In the genomic region with DNA sequence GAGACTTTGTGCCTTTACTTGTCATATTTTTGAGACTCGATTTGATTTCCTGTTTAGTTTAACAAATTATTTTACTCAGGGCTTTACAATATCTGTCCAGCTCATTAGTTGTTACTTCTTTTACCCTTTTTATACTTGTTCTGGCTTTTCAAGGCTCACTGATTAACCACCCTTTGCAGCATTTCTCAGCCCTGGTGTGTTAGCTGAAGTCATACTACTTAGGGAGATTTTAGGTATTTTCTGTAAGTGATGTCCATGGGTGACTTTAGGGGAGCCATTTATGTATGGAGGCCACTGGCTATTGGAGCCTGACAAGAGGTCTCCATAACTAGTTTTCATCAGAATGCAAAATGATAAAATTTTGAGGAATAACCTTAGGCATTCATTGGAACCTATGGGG, we compare ENCODE assay signal across 18 cellular contexts.
DNase-seq lines count a peak whose midpoint lies in the region; ATAC-seq and TF ChIP-seq lines count a peak whose summit lies in the region.
"Had no signal": no experiment of that assay in that cellular context is flagged by ENCODE, and none has a peak within 500 bp of the region (broad histone marks: within the 10 kb centered on the region; RNA-seq: fewer than 3 reads in every experiment).

No MANE protein-coding gene starts in this region.

- H3K27ac ChIP-seq in PC-9: no peak overlapping the region
- H3K27ac ChIP-seq: BLaER1 treated with 17β-estradiol and CSF1 and Interleukin-3, amounts not matched to agents 10 nM and 100 nM; HL-60 had no signal

- no TSS peak for BruUV-seq in PC-9 (replicated peaks; lab: Mats Ljungman, UMichigan)

- H3K36me3 ChIP-seq in PC-9 (ENCODE audit: low read depth): no peaks in the 10 kb centered on the region
- H3K36me3 ChIP-seq: BLaER1 treated with 17β-estradiol and CSF1 and Interleukin-3, amounts not matched to agents 10 nM and 100 nM had no signal

- TF ChIP-seq CTCF in activated CD8-positive, alpha-beta T cell treated with anti-CD3 and anti-CD28 coated beads for 36 hours (IDR thresholded peaks at IDR 0.05): no peak
- no peak for TF ChIP-seq CTCF in PC-9 (conservative IDR thresholded peaks at IDR 0.05)

- DNase-seq in activated CD8-positive, alpha-beta T cell treated with anti-CD3 and anti-CD28 coated beads for 36 hours: no peak
- DNase-seq in activated CD8-positive, alpha-beta T cell treated with anti-CD3 and anti-CD28 coated beads, Interleukin-2, amount 10 ng/mL, durations not matched to agents 7 days and 5 days: no peak
- DNase-seq in PC-9 (no peak), dermis blood vessel endothelial cell (no peak)
- DNase-seq: Calu3; CD8-positive, alpha-beta T cell; DMS79 treated with DMSO at 0.1 percent for 48 hours; GF-D8; HCEC 1CT had no signal

- no peaks in the 10 kb centered on the region for H3K79me2 ChIP-seq in PC-9 (ENCODE audit: low read depth)

- intact Hi-C loops in activated CD8-positive, alpha-beta T cell treated with anti-CD3 and anti-CD28 coated beads for 36 hours (cut with micrococcal nuclease): no loop called here
- intact Hi-C loops in PC-9 (cut with micrococcal nuclease; ENCODE audit: unreplicated experiment): no loop called here

- no peaks in the 10 kb centered on the region for H4K20me1 ChIP-seq in PC-9 (ENCODE audit: insufficient read depth)
- H4K20me1 ChIP-seq: BLaER1 treated with 17β-estradiol and CSF1 and Interleukin-3, amounts not matched to agents 10 nM and 100 nM had no signal

- H3K9me3 ChIP-seq in PC-9 (ENCODE audit: insufficient read depth, low read depth): no peaks in the 10 kb centered on the region
- H3K9me3 ChIP-seq: BLaER1 treated with 17β-estradiol and CSF1 and Interleukin-3, amounts not matched to agents 10 nM and 100 nM had no signal

- H3F3A ChIP-seq in PC-9 (ENCODE audit: insufficient read depth, low read depth): no peaks in the 10 kb centered on the region

- POLR2A ChIA-PET in activated CD8-positive, alpha-beta T cell treated with anti-CD3 and anti-CD28 coated beads for 36 hours (lab: Charles Lee): no interaction called here
- POLR2A ChIA-PET in activated CD8-positive, alpha-beta T cell treated with anti-CD3 and anti-CD28 coated beads, Interleukin-2, amount 10 ng/mL, durations not matched to agents 7 days and 5 days (lab: Charles Lee): no interaction called here
- POLR2A ChIA-PET in PC-9 (lab: Charles Lee; ENCODE audit: unreplicated experiment): no interaction called here

- no peak overlapping the region for H2AFZ ChIP-seq in PC-9
- H2AFZ ChIP-seq: GM23338 had no signal

- no peaks in the 10 kb centered on the region for H3K9me2 ChIP-seq in PC-9 (ENCODE audit: insufficient read depth)

- H3K27me3 ChIP-seq in PC-9 (ENCODE audit: insufficient read depth, low read depth): no peaks in the 10 kb centered on the region

- H3K4me1 Mint-ChIP-seq in activated CD8-positive, alpha-beta T cell treated with anti-CD3 and anti-CD28 coated beads for 36 hours (ENCODE audit: low read depth): peaks cover 2% of the 10 kb centered on the region
- H3K4me1 Mint-ChIP-seq in activated CD8-positive, alpha-beta T cell treated with anti-CD3 and anti-CD28 coated beads, Interleukin-2, amount 10 ng/mL, durations not matched to agents 7 days and 5 days (ENCODE audit: low read depth): no peaks in the 10 kb centered on the region
- H3K4me1 Mint-ChIP-seq in activated T-helper 17 cell treated with anti-CD3 and anti-CD28 coated beads, Interleukin-2, amount 50 U/mL, for 72 hours: peaks cover 9% of the 10 kb centered on the region
- H3K4me1 Mint-ChIP-seq: B cell had no signal

- H3K4me2 ChIP-seq in PC-9: no peak overlapping the region
- H3K4me2 ChIP-seq: BLaER1 treated with 17β-estradiol and CSF1 and Interleukin-3, amounts not matched to agents 10 nM and 100 nM; GM23338 had no signal

- no peak for ATAC-seq in activated CD8-positive, alpha-beta T cell treated with anti-CD3 and anti-CD28 coated beads for 36 hours
- ATAC-seq in activated CD8-positive, alpha-beta T cell treated with anti-CD3 and anti-CD28 coated beads, Interleukin-2, amount 10 ng/mL, durations not matched to agents 7 days and 5 days: no peak
- ATAC-seq in GM18868 (IDR thresholded peaks at IDR 0.05; ENCODE audit: unreplicated experiment) (peak; percentile 58), HG02610 (IDR thresholded peaks at IDR 0.05; ENCODE audit: unreplicated experiment) (peak; percentile 50), HG02798 (IDR thresholded peaks at IDR 0.05; ENCODE audit: poor library complexity, unreplicated experiment) (no peak)
- ATAC-seq in activated T-helper 17 cell treated with anti-CD3 and anti-CD28 coated beads, Interleukin-2, amount 50 U/mL, for 72 hours (replicated peaks): no peak
- ATAC-seq: CD8-positive, alpha-beta T cell; GM23338 had no signal

- CTCF ChIA-PET in activated CD8-positive, alpha-beta T cell treated with anti-CD3 and anti-CD28 coated beads for 36 hours (lab: Charles Lee): no interaction called here
- CTCF ChIA-PET in activated CD8-positive, alpha-beta T cell treated with anti-CD3 and anti-CD28 coated beads, Interleukin-2, amount 10 ng/mL, durations not matched to agents 7 days and 5 days (lab: Charles Lee): no interaction called here
- CTCF ChIA-PET in PC-9 (lab: Charles Lee): no interaction called here

- H3K4me1 ChIP-seq in PC-9 (replicated peaks; ENCODE audit: insufficient read depth): no peaks in the 10 kb centered on the region
- H3K4me1 ChIP-seq: BLaER1 treated with 17β-estradiol and CSF1 and Interleukin-3, amounts not matched to agents 10 nM and 100 nM had no signal

- H3K9me3 Mint-ChIP-seq in activated CD8-positive, alpha-beta T cell treated with anti-CD3 and anti-CD28 coated beads for 36 hours: no peaks in the 10 kb centered on the region
- H3K9me3 Mint-ChIP-seq in activated CD8-positive, alpha-beta T cell treated with anti-CD3 and anti-CD28 coated beads, Interleukin-2, amount 10 ng/mL, durations not matched to agents 7 days and 5 days (ENCODE audit: insufficient read depth): no peaks in the 10 kb centered on the region
- no peaks in the 10 kb centered on the region for H3K9me3 Mint-ChIP-seq in activated T-helper 17 cell treated with anti-CD3 and anti-CD28 coated beads, Interleukin-2, amount 50 U/mL, for 72 hours
- H3K9me3 Mint-ChIP-seq: CD8-positive, alpha-beta T cell; GM23338 had no signal

- H3K27ac Mint-ChIP-seq in activated CD8-positive, alpha-beta T cell treated with anti-CD3 and anti-CD28 coated beads for 36 hours: peak overlapping the region; percentile 10
- H3K27ac Mint-ChIP-seq in activated CD8-positive, alpha-beta T cell treated with anti-CD3 and anti-CD28 coated beads, Interleukin-2, amount 10 ng/mL, durations not matched to agents 7 days and 5 days: no peak overlapping the region
- peak overlapping the region; percentile 69 for H3K27ac Mint-ChIP-seq in activated T-helper 17 cell treated with anti-CD3 and anti-CD28 coated beads, Interleukin-2, amount 50 U/mL, for 72 hours
- H3K27ac Mint-ChIP-seq: B cell; CD8-positive, alpha-beta T cell; GM23338 had no signal

- no peak overlapping the region for H3K4me3 Mint-ChIP-seq in activated CD8-positive, alpha-beta T cell treated with anti-CD3 and anti-CD28 coated beads for 36 hours
- no peak overlapping the region for H3K4me3 Mint-ChIP-seq in activated CD8-positive, alpha-beta T cell treated with anti-CD3 and anti-CD28 coated beads, Interleukin-2, amount 10 ng/mL, durations not matched to agents 7 days and 5 days
- peak overlapping the region; percentile 36 for H3K4me3 Mint-ChIP-seq in activated T-helper 17 cell treated with anti-CD3 and anti-CD28 coated beads, Interleukin-2, amount 50 U/mL, for 72 hours
- H3K4me3 Mint-ChIP-seq: B cell; CD8-positive, alpha-beta T cell; GM23338 had no signal

- H3K4me3 ChIP-seq in PC-9: no peak overlapping the region
- H3K4me3 ChIP-seq: BLaER1 treated with 17β-estradiol and CSF1 and Interleukin-3, amounts not matched to agents 10 nM and 100 nM; GM12878; GM23338 had no signal

- no peaks in the 10 kb centered on the region for H3K27me3 Mint-ChIP-seq in activated CD8-positive, alpha-beta T cell treated with anti-CD3 and anti-CD28 coated beads for 36 hours
- no peaks in the 10 kb centered on the region for H3K27me3 Mint-ChIP-seq in activated CD8-positive, alpha-beta T cell treated with anti-CD3 and anti-CD28 coated beads, Interleukin-2, amount 10 ng/mL, durations not matched to agents 7 days and 5 days (ENCODE audit: low read depth)
- H3K27me3 Mint-ChIP-seq in activated T-helper 17 cell treated with anti-CD3 and anti-CD28 coated beads, Interleukin-2, amount 50 U/mL, for 72 hours: no peaks in the 10 kb centered on the region
- H3K27me3 Mint-ChIP-seq: B cell had no signal

- no peaks in the 10 kb centered on the region for H3K36me3 Mint-ChIP-seq in activated CD8-positive, alpha-beta T cell treated with anti-CD3 and anti-CD28 coated beads for 36 hours (ENCODE audit: low read depth)
- no peaks in the 10 kb centered on the region for H3K36me3 Mint-ChIP-seq in activated CD8-positive, alpha-beta T cell treated with anti-CD3 and anti-CD28 coated beads, Interleukin-2, amount 10 ng/mL, durations not matched to agents 7 days and 5 days (ENCODE audit: low read depth)
- H3K36me3 Mint-ChIP-seq in activated T-helper 17 cell treated with anti-CD3 and anti-CD28 coated beads, Interleukin-2, amount 50 U/mL, for 72 hours (ENCODE audit: low read depth): no peaks in the 10 kb centered on the region
- H3K36me3 Mint-ChIP-seq: CD8-positive, alpha-beta T cell had no signal

Comparison
In these comparisons a context has a peak if more than half of its experiments do, and no peak if none do; other contexts are left out.
1. ATAC-seq: peak in GM18868 (single experiment) and HG02610 (single experiment); none in activated CD8-positive, alpha-beta T cell treated with anti-CD3 and anti-CD28 coated beads for 36 hours (single experiment), activated CD8-positive, alpha-beta T cell treated with anti-CD3 and anti-CD28 coated beads, Interleukin-2, amount 10 ng/mL, durations not matched to agents 7 days and 5 days (single experiment), activated T-helper 17 cell treated with anti-CD3 and anti-CD28 coated beads, Interleukin-2, amount 50 U/mL, for 72 hours (single experiment) and HG02798 (single experiment).